19 cellular contexts compared by ENCODE assay signal in genomic region chr6:139581485-139581865, GRCh38.
"Had no signal": no experiment of that assay in that cellular context is flagged by ENCODE, and none has a peak within 500 bp of the region (broad histone marks: within the 10 kb centered on the region; RNA-seq: fewer than 3 reads in every experiment).

No MANE protein-coding gene starts in this region.

- H3K27me3 ChIP-seq: heart left ventricle, suprapubic skin, thyroid gland, upper lobe of left lung, uterus had no signal

- H3K4me3 Mint-ChIP-seq: neural crest cell had no signal

- H3K36me3 Mint-ChIP-seq: stimulated activated effector memory CD8-positive, alpha-beta T cell treated with anti-CD3 and anti-CD28 coated beads, Interleukin-12 subunit alpha, Interleukin-12 subunit beta, amount 100 ng/mL, for 72 hours had no signal

- H3K9me3 ChIP-seq: heart left ventricle, suprapubic skin, thyroid gland, upper lobe of left lung, uterus had no signal

- H3K9me3 Mint-ChIP-seq: stimulated activated effector memory CD8-positive, alpha-beta T cell treated with anti-CD3 and anti-CD28 coated beads, Interleukin-12 subunit alpha, Interleukin-12 subunit beta, amount 100 ng/mL, for 72 hours had no signal

- H3K4me3 ChIP-seq: coronary artery, heart left ventricle, lung, suprapubic skin, thyroid gland, upper lobe of left lung, uterus had no signal

- ATAC-seq: heart left ventricle; left colon; left ventricle myocardium superior; naive thymus-derived CD4-positive, alpha-beta T cell; right cardiac atrium; stimulated activated naive CD8-positive, alpha-beta T cell treated with anti-CD3 and anti-CD28 coated beads, Interleukin-15, Interleukin-2, amounts not matched to agents 100 U/mL and 50 U/mL, for 24 hours had no signal

- H3K36me3 ChIP-seq: heart left ventricle, suprapubic skin, thyroid gland, upper lobe of left lung, uterus had no signal

- H3K27ac ChIP-seq: coronary artery, heart left ventricle, suprapubic skin, thyroid gland, upper lobe of left lung, uterus had no signal

- DNase-seq: effector CD4-positive, alpha-beta T cell; foreskin melanocyte; heart left ventricle; hippocampal formation; left colon; left ventricle myocardium superior; naive thymus-derived CD4-positive, alpha-beta T cell; right cardiac atrium; stimulated activated CD4-positive, alpha-beta T cell treated with anti-CD3 and anti-CD28 coated beads, Interleukin-4, amount 100 ng/mL, for 1 hour; stimulated activated CD8-positive, alpha-beta memory T cell treated with anti-CD3 and anti-CD28 coated beads, Interleukin-4, amount 100 ng/mL, for 48 hours; stimulated activated naive CD8-positive, alpha-beta T cell treated with anti-CD3 and anti-CD28 coated beads, Interleukin-15, Interleukin-2, amounts not matched to agents 100 U/mL and 50 U/mL, for 24 hours; thyroid gland; upper lobe of left lung; uterus had no signal
